In genomic region chr6:47162793-47163192, GRCh38 we compare ENCODE assay signal across 23 cellular contexts.
DNase-seq lines count a peak whose midpoint lies in the region; ATAC-seq, FAIRE-seq and TF ChIP-seq lines count a peak whose summit lies in the region.
"Had no signal": no experiment of that assay in that cellular context is flagged by ENCODE, and none has a peak within 500 bp of the region (broad histone marks: within the 10 kb centered on the region; RNA-seq: fewer than 3 reads in every experiment).

No MANE protein-coding gene starts in this region.

- H3K27ac ChIP-seq in H1 (ENCODE audit: low read depth, low read length): no peak overlapping the region
- H3K27ac ChIP-seq: body of pancreas, coronary artery, GM23248, skin epidermis, vagina, WERI-Rb-1 had no signal

- no peak overlapping the region; the same call in 1 of the 2 replicates for H2BK15ac ChIP-seq in H1 (ENCODE audit: low read length)

- POLR2A ChIA-PET in H1 (lab: Charles Lee; ENCODE audit: partially characterized antibody): no interaction called here

- H3K4me3 ChIP-seq in H1 (ENCODE audit: extremely low read depth in 1 of 4, insufficient read depth in 2 of 4, low read depth in 3 of 4, low read length in 4 of 4): no peak overlapping the region
- H3K4me3 ChIP-seq: body of pancreas, coronary artery, GM23248, skin epidermis, vagina had no signal

- H3K14ac ChIP-seq in H1 (ENCODE audit: insufficient read length): no peak overlapping the region

- TF ChIP-seq EP300 in H1 (IDR thresholded peaks at IDR 0.05; ENCODE audit: borderline replicate concordance in 1 of 2, low read depth in 2 of 2, low read length in 2 of 2): no peak

- no peak for TF ChIP-seq RAD21 in H1 (IDR thresholded peaks at IDR 0.05 in 1 of 2, conservative IDR thresholded peaks at IDR 0.05 in 1 of 2; ENCODE audit: low read depth in 2 of 2, low read length in 2 of 2)

- no peaks in the 10 kb centered on the region for H3K36me3 ChIP-seq in H1 (ENCODE audit: control insufficient read depth in 2 of 4, insufficient read depth in 4 of 4, low read length in 3 of 4)
- H3K36me3 ChIP-seq: vagina, WERI-Rb-1 had no signal

- no peaks in the 10 kb centered on the region for H3K79me2 ChIP-seq in H1 (ENCODE audit: control insufficient read depth in 1 of 2, insufficient read depth in 2 of 2, low read length in 2 of 2)

- H2AK5ac ChIP-seq in H1 (ENCODE audit: low read depth, low read length): no peak overlapping the region

- no peak for ATAC-seq in omental fat pad (ENCODE audit: low FRiP score)
- ATAC-seq: body of pancreas, natural killer cell, T-cell had no signal

- TF ChIP-seq CTCF in H1 (IDR thresholded peaks at IDR 0.05; ENCODE audit: control extremely low read depth in 1 of 3, insufficient read depth in 1 of 3, low read depth in 1 of 3, low read length in 3 of 3) (no peak), omental fat pad (IDR thresholded peaks at IDR 0.05) (no peak)

- DNase-seq in GDM1 (lab: John Stamatoyannopoulos, UW) (peak; percentile 2), H54 (ENCODE audit: insufficient read length, low spot score) (no peak), NOMO-1 treated with dmso at 0.1 percent for 144 hours (lab: John Stamatoyannopoulos, UW; ENCODE audit: unreplicated experiment) (peak; percentile 46), H1 (ENCODE audit: low read depth in 1 of 2, low spot score in 2 of 2) (no peak), omental fat pad (ENCODE audit: low spot score) (no peak), NCI-H1417 treated with DMSO at 0.1 percent for 48 hours (lab: John Stamatoyannopoulos, UW) (no peak), GM19238 (ENCODE audit: insufficient read length, low spot score) (no peak), mucosa of gallbladder (ENCODE audit: low spot score) (no peak)
- DNase-seq: activated CD4-positive, alpha-beta memory T cell treated with anti-CD3 and anti-CD28 coated beads for 36 hours; activated T-cell treated with anti-CD3 and anti-CD28 coated beads, Interleukin-2, amount 50 U/mL, for 48 hours; body of pancreas; GM23248; KG1; natural killer cell; NCI-H1105 treated with DMSO at 0.1 percent for 48 hours; NCI-H774; stimulated activated CD4-positive, alpha-beta T cell treated with anti-CD3 and anti-CD28 coated beads, Interleukin-4, amount 100 ng/mL, for 4 hours; T-cell; WERI-Rb-1 had no signal

- H3K9ac ChIP-seq in H1 (replicated peaks in 1 of 4; ENCODE audit: extremely low read depth in 1 of 4, low read depth in 3 of 4, low read length in 3 of 4): no peak overlapping the region
- H3K9ac ChIP-seq: GM23248 had no signal

- H3K79me1 ChIP-seq in H1 (ENCODE audit: low read depth, low read length): no peaks in the 10 kb centered on the region

- CTCF ChIA-PET in H1 (lab: Charles Lee; ENCODE audit: partially characterized antibody): no interaction called here

- TF ChIP-seq POLR2A in H54 (IDR thresholded peaks at IDR 0.05; ENCODE audit: low read depth, low read length) (no peak), H1 (IDR thresholded peaks at IDR 0.05; ENCODE audit: control extremely low read depth in 1 of 2, low read depth in 2 of 2, low read length in 2 of 2) (no peak)

- H2BK12ac ChIP-seq in H1 (ENCODE audit: low read depth, low read length): no peak overlapping the region

- H3K27me3 ChIP-seq in H1 (replicated peaks in 1 of 4; ENCODE audit: control insufficient read depth in 3 of 4, extremely low read depth in 1 of 4, insufficient read depth in 3 of 4, low read length in 3 of 4): no peaks in the 10 kb centered on the region
- H3K27me3 ChIP-seq: body of pancreas, vagina had no signal

- H2BK20ac ChIP-seq in H1 (ENCODE audit: low read length): no peak overlapping the region

- no peak overlapping the region for H2AFZ ChIP-seq in H1 (ENCODE audit: low read length)
- H2AFZ ChIP-seq: GM23248 had no signal

- no peak overlapping the region for H4K5ac ChIP-seq in H1 (ENCODE audit: insufficient read length, low read depth, low read length)

- H3K56ac ChIP-seq in H1 (replicated peaks; ENCODE audit: insufficient read length, low read depth, low read length): no peak overlapping the region

- FAIRE-seq in H54 (lab: Jason Lieb, UNC) (peak; percentile 75), H1 (lab: Jason Lieb, UNC) (no peak)
- FAIRE-seq: islet of Langerhans had no signal

- H2BK120ac ChIP-seq in H1 (replicated peaks; ENCODE audit: low read depth, low read length): no peak overlapping the region

- no peak overlapping the region for H4K8ac ChIP-seq in H1 (ENCODE audit: extremely low read depth, insufficient read depth, low read length)

- no peak overlapping the region for H3K23ac ChIP-seq in H1 (ENCODE audit: insufficient read length)

- H3K18ac ChIP-seq in H1 (ENCODE audit: extremely low read depth, low read length): peak overlapping the region; percentile 41; the same call in 1 of the 2 replicates

- no peak overlapping the region for H2BK5ac ChIP-seq in H1 (ENCODE audit: low read depth, low read length)

- no peak overlapping the region for H4K91ac ChIP-seq in H1 (replicated peaks; ENCODE audit: insufficient read length, low read length)

- H3K9me3 ChIP-seq in H1 (ENCODE audit: insufficient read depth in 2 of 2, low read depth in 1 of 2, low read length in 1 of 2): no peaks in the 10 kb centered on the region
- H3K9me3 ChIP-seq: body of pancreas, vagina had no signal

- no peaks in the 10 kb centered on the region; the same call in 1 of the 2 replicates for H3K23me2 ChIP-seq in H1 (ENCODE audit: low read depth, low read length)

- H3K4me1 ChIP-seq in H1 (replicated peaks in 1 of 4; ENCODE audit: control insufficient read depth in 3 of 4, insufficient read depth in 4 of 4, low read length in 3 of 4): peaks cover 0 to 1% (median 0%) of the 10 kb centered on the region in 4 experiments; a peak in 1 of 7 replicates
- H3K4me1 ChIP-seq: body of pancreas, vagina had no signal

- H4K20me1 ChIP-seq in H1 (replicated peaks in 1 of 2; ENCODE audit: control insufficient read depth in 1 of 2, insufficient read depth in 2 of 2, low read length in 2 of 2): no peaks in the 10 kb centered on the region

- H3K4me2 ChIP-seq in H1 (ENCODE audit: insufficient read depth in 1 of 2, low read depth in 2 of 2, low read length in 2 of 2): no peak overlapping the region

- no peak overlapping the region for H3K4ac ChIP-seq in H1 (replicated peaks; ENCODE audit: insufficient read length, low read depth, low read length)

- WGBS in H1 (ENCODE audit: extremely low coverage in 1 of 2, insufficient coverage in 1 of 2, insufficient read length in 1 of 2, insufficient replicate concordance in 2 of 2, low coverage in 1 of 2, low lambda C conversion rate in 2 of 2, missing lambda C conversion rate in 1 of 2), 2 experiments: 89% methylated on average over 2 of the region's 2 CpGs; no CpG with 5 or more reads in 1 of the 2 experiments

TF ChIP-seq in H1, 55 proteins besides CTCF, POLR2A, EP300 and RAD21:
- TF ChIP-seq CBX8 (IDR thresholded peaks at IDR 0.05; ENCODE audit: borderline replicate concordance, low read depth, low read length) (no peak), YY1 (IDR thresholded peaks at IDR 0.05; ENCODE audit: low read depth, low read length) (no peak), HDAC6 (IDR thresholded peaks at IDR 0.05; ENCODE audit: low read depth, low read length) (no peak), TCF12 (IDR thresholded peaks at IDR 0.05; ENCODE audit: low read depth, low read length) (no peak), TAF1 (IDR thresholded peaks at IDR 0.05; ENCODE audit: low read depth, low read length) (no peak), JUND (IDR thresholded peaks at IDR 0.05; ENCODE audit: low read length) (no peak), SUZ12 (IDR thresholded peaks at IDR 0.05; ENCODE audit: low read length) (no peak), CHD2 (IDR thresholded peaks at IDR 0.05; ENCODE audit: low read length) (no peak), HDAC2 (IDR thresholded peaks at IDR 0.05; ENCODE audit: borderline replicate concordance in 1 of 2, low read depth in 2 of 2, low read length in 2 of 2) (no peak), CTBP2 (IDR thresholded peaks at IDR 0.05; ENCODE audit: borderline replicate concordance, insufficient read depth, insufficient read length, low read length) (no peak), BACH1 (IDR thresholded peaks at IDR 0.05; ENCODE audit: low read length) (no peak)
- TF ChIP-seq, protein P1, sequence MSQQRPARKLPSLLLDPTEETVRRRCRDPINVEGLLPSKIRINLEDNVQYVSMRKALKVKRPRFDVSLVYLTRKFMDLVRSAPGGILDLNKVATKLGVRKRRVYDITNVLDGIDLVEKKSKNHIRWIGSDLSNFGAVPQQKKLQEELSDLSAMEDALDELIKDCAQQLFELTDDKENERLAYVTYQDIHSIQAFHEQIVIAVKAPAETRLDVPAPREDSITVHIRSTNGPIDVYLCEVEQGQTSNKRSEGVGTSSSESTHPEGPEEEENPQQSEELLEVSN (IDR thresholded peaks at IDR 0.05): no peak
- TF ChIP-seq, protein P2, sequence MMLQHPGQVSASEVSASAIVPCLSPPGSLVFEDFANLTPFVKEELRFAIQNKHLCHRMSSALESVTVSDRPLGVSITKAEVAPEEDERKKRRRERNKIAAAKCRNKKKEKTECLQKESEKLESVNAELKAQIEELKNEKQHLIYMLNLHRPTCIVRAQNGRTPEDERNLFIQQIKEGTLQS (IDR thresholded peaks at IDR 0.05; ENCODE audit: insufficient read depth, low read depth, low read length): no peak

Comparison
In these comparisons a context has a peak if more than half of its experiments do, and no peak if none do; other contexts are left out.
1. DNase-seq: peak in GDM1 (single experiment) and NOMO-1 treated with dmso at 0.1 percent for 144 hours (single experiment); none in H54 (single experiment), H1 (0 of 2), omental fat pad (single experiment), NCI-H1417 treated with DMSO at 0.1 percent for 48 hours (single experiment), GM19238 (single experiment) and mucosa of gallbladder (single experiment).